ENCODE assay signal across 10 cellular contexts in genomic region chr7:116653204-116653603, GRCh38. TPM values are rescaled to one million over a fixed set of nuclear protein-coding genes. Genes with fewer than 3 reads are reported as not detected.
DNase-seq lines count a peak whose midpoint lies in the region; ATAC-seq and TF ChIP-seq lines count a peak whose summit lies in the region.
"Had no signal": no experiment of that assay in that cellular context is flagged by ENCODE, and none has a peak within 500 bp of the region (broad histone marks: within the 10 kb centered on the region; RNA-seq: fewer than 3 reads in every experiment).

No MANE protein-coding gene starts in this region.

- H3K27me3 ChIP-seq in RWPE2 (ENCODE audit: insufficient read depth, poor library complexity, severe bottlenecking) (no peaks in the 10 kb centered on the region), heart right ventricle (no peaks in the 10 kb centered on the region)

- DNase-seq in activated T-cell treated with anti-CD3 and anti-CD28 coated beads, Interleukin-2, amount 50 U/mL, for 4 hours = no peak
- no peak for DNase-seq in activated T-cell treated with anti-CD3 and anti-CD28 coated beads, Interleukin-2, amount 50 U/mL, for 1 hour
- DNase-seq in RWPE2 (ENCODE audit: low spot score) (no peak), heart right ventricle (no peak), ureter (ENCODE audit: low spot score) (peak; percentile 52), foreskin melanocyte (no peak)
- no peak for DNase-seq in naive thymus-derived CD8-positive, alpha-beta T cell
- DNase-seq: naive B cell had no signal

- H3K27ac ChIP-seq in RWPE2 (ENCODE audit: poor library complexity, severe bottlenecking) = peak overlapping the region; percentile 94
- peak overlapping the region in 4 of 10 donors; percentile 29 to 57 (median 46) for H3K27ac ChIP-seq in heart right ventricle

- no peak overlapping the region for H3K27ac Mint-ChIP-seq in naive thymus-derived CD8-positive, alpha-beta T cell
- H3K27ac Mint-ChIP-seq: activated T-helper 1 cell treated with anti-CD3 and anti-CD28 coated beads, Interleukin-12 subunit alpha, Interleukin-12 subunit beta, Interleukin-2, Interleukin-4 antibody, amounts not matched to agents 30 ng/mL and 10 ng/mL and 1 ng/mL, durations not matched to agents 14 hours and 24 hours and 36 hours; naive B cell had no signal

- peak; percentile 51 to 65 for ATAC-seq in activated T-cell treated with anti-CD3 and anti-CD28 coated beads, Interleukin-2, amount 50 U/mL, for 4 hours
- peak; percentile 98 for ATAC-seq in RWPE2 (ENCODE audit: low read depth)
- peak; percentile 42 to 98 (median 84) for ATAC-seq in heart right ventricle
- ATAC-seq in HG02571 (IDR thresholded peaks at IDR 0.05; ENCODE audit: unreplicated experiment) = no peak
- ATAC-seq in naive thymus-derived CD8-positive, alpha-beta T cell = no peak

- intact Hi-C loops in heart right ventricle (cut with DNase I) = no loop called here

- H3K27me3 Mint-ChIP-seq in activated T-cell treated with anti-CD3 and anti-CD28 coated beads, Interleukin-2, amount 50 U/mL, for 4 hours (ENCODE audit: low read depth) = peaks cover 3% of the 10 kb centered on the region
- peaks cover 3 to 16% (median 11%) of the 10 kb centered on the region in 5 donors for H3K27me3 Mint-ChIP-seq in naive thymus-derived CD8-positive, alpha-beta T cell

- POLR2A ChIA-PET in naive thymus-derived CD8-positive, alpha-beta T cell (lab: Charles Lee) = no interaction called here

- no peak overlapping the region for H3K4me3 Mint-ChIP-seq in activated T-cell treated with anti-CD3 and anti-CD28 coated beads, Interleukin-2, amount 50 U/mL, for 4 hours
- H3K4me3 Mint-ChIP-seq in naive thymus-derived CD8-positive, alpha-beta T cell = no peak overlapping the region
- H3K4me3 Mint-ChIP-seq: activated T-helper 1 cell treated with anti-CD3 and anti-CD28 coated beads, Interleukin-12 subunit alpha, Interleukin-12 subunit beta, Interleukin-2, Interleukin-4 antibody, amounts not matched to agents 30 ng/mL and 10 ng/mL and 1 ng/mL, durations not matched to agents 14 hours and 24 hours and 36 hours; naive B cell had no signal

- H3K9me3 ChIP-seq in RWPE2 (ENCODE audit: severe bottlenecking) (no peaks in the 10 kb centered on the region), heart right ventricle (no peaks in the 10 kb centered on the region)

- peaks cover 29% of the 10 kb centered on the region for H3K4me1 ChIP-seq in RWPE2 (ENCODE audit: insufficient read depth, poor library complexity, severe bottlenecking)
- H3K4me1 ChIP-seq in heart right ventricle = peaks cover 0 to 5% (median 0%) of the 10 kb centered on the region in 9 donors

- H3K36me3 Mint-ChIP-seq in activated T-cell treated with anti-CD3 and anti-CD28 coated beads, Interleukin-2, amount 50 U/mL, for 4 hours (ENCODE audit: insufficient read depth) = no peaks in the 10 kb centered on the region
- no peaks in the 10 kb centered on the region for H3K36me3 Mint-ChIP-seq in naive thymus-derived CD8-positive, alpha-beta T cell
- H3K36me3 Mint-ChIP-seq: naive B cell had no signal

- H3K36me3 ChIP-seq in RWPE2 (ENCODE audit: low read depth) = no peaks in the 10 kb centered on the region
- H3K36me3 ChIP-seq in heart right ventricle = no peaks in the 10 kb centered on the region

- no peaks in the 10 kb centered on the region for H3K4me1 Mint-ChIP-seq in activated T-cell treated with anti-CD3 and anti-CD28 coated beads, Interleukin-2, amount 50 U/mL, for 4 hours (ENCODE audit: low read depth)
- no peaks in the 10 kb centered on the region for H3K4me1 Mint-ChIP-seq in naive thymus-derived CD8-positive, alpha-beta T cell
- H3K4me1 Mint-ChIP-seq: naive B cell had no signal

- TF ChIP-seq CTCF in RWPE2 (IDR thresholded peaks at IDR 0.05; ENCODE audit: poor library complexity, severe bottlenecking) = no peak
- TF ChIP-seq CTCF in heart right ventricle (IDR thresholded peaks at IDR 0.05) = no peak

- H3K4me3 ChIP-seq in RWPE2 (ENCODE audit: severe bottlenecking) (no peak overlapping the region), heart right ventricle (no peak overlapping the region)

- 57 to 66% methylated on average over 3 of the region's 3 CpGs for WGBS in heart right ventricle, 2 donors

- H3K9me3 Mint-ChIP-seq in activated T-cell treated with anti-CD3 and anti-CD28 coated beads, Interleukin-2, amount 50 U/mL, for 4 hours = no peaks in the 10 kb centered on the region
- H3K9me3 Mint-ChIP-seq in naive thymus-derived CD8-positive, alpha-beta T cell = no peaks in the 10 kb centered on the region
- H3K9me3 Mint-ChIP-seq: activated T-helper 1 cell treated with anti-CD3 and anti-CD28 coated beads, Interleukin-12 subunit alpha, Interleukin-12 subunit beta, Interleukin-2, Interleukin-4 antibody, amounts not matched to agents 30 ng/mL and 10 ng/mL and 1 ng/mL, durations not matched to agents 14 hours and 24 hours and 36 hours had no signal

RNA-seq across cellular contexts. Expression of gene MET, which starts 18.8 kb away (rescaled TPM):
- 1 to 10 TPM in 2 of 3 donors, under 1 TPM in 1; 0.92 to 1.3 (median 1.1) TPM for total RNA-seq in activated T-cell treated with anti-CD3 and anti-CD28 coated beads, Interleukin-2, amount 50 U/mL, for 4 hours
- 10 to 100 TPM; 11.0 to 23.3 (median 15.6) TPM for total RNA-seq in heart right ventricle
- 1 to 10 TPM; 3.1 to 4.7 TPM for polyA plus RNA-seq in heart right ventricle
- total RNA-seq in ureter = 54.1 TPM
- not detected for total RNA-seq in naive thymus-derived CD8-positive, alpha-beta T cell
- polyA plus RNA-seq in naive thymus-derived CD8-positive, alpha-beta T cell = not detected

Comparison
In these comparisons a context has a peak if more than half of its experiments do, and no peak if none do; other contexts are left out.
1. ATAC-seq: peak in activated T-cell treated with anti-CD3 and anti-CD28 coated beads, Interleukin-2, amount 50 U/mL, for 4 hours (2 of 2), RWPE2 (single experiment) and heart right ventricle (8 of 8); none in HG02571 (single experiment) and naive thymus-derived CD8-positive, alpha-beta T cell (0 of 2).
2. RNA of gene MET, which starts 18.8 kb away (total RNA-seq): 54.1 TPM in ureter (single experiment) and 11.0 to 23.3 TPM in heart right ventricle; 0.92 to 1.3 TPM in activated T-cell treated with anti-CD3 and anti-CD28 coated beads, Interleukin-2, amount 50 U/mL, for 4 hours and not detected in naive thymus-derived CD8-positive, alpha-beta T cell; every median in the first group is over 4 times any median in the second.